Comparison of ENCODE assay signal across 1 cellular context in the genomic region with DNA sequence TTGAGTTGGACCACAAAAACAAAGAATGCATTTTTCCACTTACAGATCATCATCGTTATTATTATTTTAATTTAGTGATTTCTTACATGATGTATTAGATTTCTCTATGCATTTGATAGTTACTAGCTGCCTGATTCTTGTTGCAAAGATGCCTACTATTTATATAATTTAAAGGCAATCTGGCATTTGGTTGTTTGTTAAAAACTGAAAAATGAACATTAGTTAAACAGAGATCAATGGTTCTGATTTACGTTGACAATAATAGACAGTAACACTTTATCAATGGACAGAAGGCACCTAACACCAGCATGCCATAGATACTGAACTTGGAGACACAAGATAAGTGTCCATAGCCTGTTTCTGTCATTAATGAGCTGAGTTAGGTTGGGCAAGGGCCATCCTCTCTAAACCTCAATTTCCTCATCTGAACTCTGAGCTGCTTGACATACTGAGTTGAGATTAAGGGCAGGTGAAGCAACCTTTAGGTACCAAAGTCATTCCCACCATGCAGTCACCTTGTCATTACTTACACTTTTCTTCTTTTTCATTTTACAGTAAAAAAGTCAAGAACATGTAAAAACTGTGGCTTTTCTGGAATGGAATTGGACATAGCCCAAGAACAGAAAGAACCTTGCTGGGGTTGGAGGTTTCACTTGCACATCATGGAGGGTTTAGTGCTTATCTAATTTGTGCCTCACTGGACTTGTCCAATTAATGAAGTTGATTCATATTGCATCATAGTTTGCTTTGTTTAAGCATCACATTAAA.
TF ChIP-seq lines count a peak whose summit lies in the region.

No MANE protein-coding gene starts in this region.

TF ChIP-seq in HepG2, 621 proteins besides CTCF, POLR2A, EP300 and RAD21 (continued from another document and continues in another):
- TF ChIP-seq, protein P1, sequence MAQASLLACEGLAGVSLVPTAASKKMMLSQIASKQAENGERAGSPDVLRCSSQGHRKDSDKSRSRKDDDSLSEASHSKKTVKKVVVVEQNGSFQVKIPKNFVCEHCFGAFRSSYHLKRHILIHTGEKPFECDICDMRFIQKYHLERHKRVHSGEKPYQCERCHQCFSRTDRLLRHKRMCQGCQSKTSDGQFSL (CRISPR knock-in tag; IDR thresholded peaks at IDR 0.05): no peak
- TF ChIP-seq ZNF121 (CRISPR knock-in tag; IDR thresholded peaks at IDR 0.05) (no peak), IRX3 (CRISPR knock-in tag; IDR thresholded peaks at IDR 0.05; ENCODE audit: borderline replicate concordance, low read depth) (no peak), KDM1A (CRISPR knock-in tag; IDR thresholded peaks at IDR 0.05) (peak; percentile 80; the same call in 1 of the 2 replicates), ZNF430 (CRISPR knock-in tag; IDR thresholded peaks at IDR 0.05) (0 out of 2 replicates have a peak, but pooled peaks have one; percentile 58), MIER2 (CRISPR knock-in tag; IDR thresholded peaks at IDR 0.05) (peak; percentile 42; the same call in 1 of the 2 replicates), POLR2AphosphoS2 (IDR thresholded peaks at IDR 0.05; ENCODE audit: low read depth, low read length) (0 out of 2 replicates have a peak, but pooled peaks have one; percentile 38), ZNF883 (CRISPR knock-in tag; IDR thresholded peaks at IDR 0.05; ENCODE audit: not compliant biosample characterization) (no peak), RARG (CRISPR knock-in tag; IDR thresholded peaks at IDR 0.05; ENCODE audit: low read depth) (no peak), EZH2 (conservative IDR thresholded peaks at IDR 0.05; ENCODE audit: low read depth, low read length) (no peak), RXRB (CRISPR knock-in tag; IDR thresholded peaks at IDR 0.05; ENCODE audit: borderline replicate concordance) (peak; percentile 59; the same call in 1 of the 2 replicates), ZNF383 (CRISPR knock-in tag; IDR thresholded peaks at IDR 0.05; ENCODE audit: borderline replicate concordance) (no peak), NR2C2 (CRISPR knock-in tag; IDR thresholded peaks at IDR 0.05; ENCODE audit: borderline replicate concordance) (peak; percentile 60), TCF7L2 (IDR thresholded peaks at IDR 0.05; ENCODE audit: low read depth, low read length) (no peak), ZNF34 (CRISPR knock-in tag; IDR thresholded peaks at IDR 0.05; ENCODE audit: borderline replicate concordance) (no peak), ZNF564 (CRISPR knock-in tag; IDR thresholded peaks at IDR 0.05) (no peak), ZNF382 (CRISPR knock-in tag; IDR thresholded peaks at IDR 0.05; ENCODE audit: borderline replicate concordance) (no peak), ZBTB1 (CRISPR knock-in tag; IDR thresholded peaks at IDR 0.05; ENCODE audit: borderline replicate concordance) (no peak), ZEB1 (IDR thresholded peaks at IDR 0.05; ENCODE audit: insufficient replicate concordance, low read depth) (peak; percentile 52), KAT8 (CRISPR knock-in tag; IDR thresholded peaks at IDR 0.05) (no peak; the same call in 1 of the 2 replicates), SP5 (CRISPR knock-in tag; IDR thresholded peaks at IDR 0.05; ENCODE audit: borderline replicate concordance, low read depth) (0 out of 2 replicates have a peak, but pooled peaks have one; percentile 19), PITX1 (CRISPR knock-in tag; IDR thresholded peaks at IDR 0.05) (peak; percentile 54; the same call in 1 of the 2 replicates), EHMT2 (IDR thresholded peaks at IDR 0.05; ENCODE audit: borderline replicate concordance, low read depth, low read length) (no peak), FOXC1 (CRISPR knock-in tag; IDR thresholded peaks at IDR 0.05; ENCODE audit: borderline replicate concordance) (no peak), ZNF180 (CRISPR knock-in tag; IDR thresholded peaks at IDR 0.05; ENCODE audit: borderline replicate concordance, low read depth) (no peak), CENPT (CRISPR knock-in tag; IDR thresholded peaks at IDR 0.05; ENCODE audit: low read depth) (no peak)
- TF ChIP-seq, protein P2, sequence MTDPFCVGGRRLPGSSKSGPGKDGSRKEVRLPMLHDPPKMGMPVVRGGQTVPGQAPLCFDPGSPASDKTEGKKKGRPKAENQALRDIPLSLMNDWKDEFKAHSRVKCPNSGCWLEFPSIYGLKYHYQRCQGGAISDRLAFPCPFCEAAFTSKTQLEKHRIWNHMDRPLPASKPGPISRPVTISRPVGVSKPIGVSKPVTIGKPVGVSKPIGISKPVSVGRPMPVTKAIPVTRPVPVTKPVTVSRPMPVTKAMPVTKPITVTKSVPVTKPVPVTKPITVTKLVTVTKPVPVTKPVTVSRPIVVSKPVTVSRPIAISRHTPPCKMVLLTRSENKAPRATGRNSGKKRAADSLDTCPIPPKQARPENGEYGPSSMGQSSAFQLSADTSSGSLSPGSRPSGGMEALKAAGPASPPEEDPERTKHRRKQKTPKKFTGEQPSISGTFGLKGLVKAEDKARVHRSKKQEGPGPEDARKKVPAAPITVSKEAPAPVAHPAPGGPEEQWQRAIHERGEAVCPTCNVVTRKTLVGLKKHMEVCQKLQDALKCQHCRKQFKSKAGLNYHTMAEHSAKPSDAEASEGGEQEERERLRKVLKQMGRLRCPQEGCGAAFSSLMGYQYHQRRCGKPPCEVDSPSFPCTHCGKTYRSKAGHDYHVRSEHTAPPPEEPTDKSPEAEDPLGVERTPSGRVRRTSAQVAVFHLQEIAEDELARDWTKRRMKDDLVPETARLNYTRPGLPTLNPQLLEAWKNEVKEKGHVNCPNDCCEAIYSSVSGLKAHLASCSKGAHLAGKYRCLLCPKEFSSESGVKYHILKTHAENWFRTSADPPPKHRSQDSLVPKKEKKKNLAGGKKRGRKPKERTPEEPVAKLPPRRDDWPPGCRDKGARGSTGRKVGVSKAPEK (CRISPR knock-in tag; IDR thresholded peaks at IDR 0.05; ENCODE audit: borderline replicate concordance): no peak
- TF ChIP-seq, protein P3, sequence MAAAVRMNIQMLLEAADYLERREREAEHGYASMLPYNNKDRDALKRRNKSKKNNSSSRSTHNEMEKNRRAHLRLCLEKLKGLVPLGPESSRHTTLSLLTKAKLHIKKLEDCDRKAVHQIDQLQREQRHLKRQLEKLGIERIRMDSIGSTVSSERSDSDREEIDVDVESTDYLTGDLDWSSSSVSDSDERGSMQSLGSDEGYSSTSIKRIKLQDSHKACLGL (CRISPR knock-in tag; IDR thresholded peaks at IDR 0.05): no peak
- TF ChIP-seq, protein P4, sequence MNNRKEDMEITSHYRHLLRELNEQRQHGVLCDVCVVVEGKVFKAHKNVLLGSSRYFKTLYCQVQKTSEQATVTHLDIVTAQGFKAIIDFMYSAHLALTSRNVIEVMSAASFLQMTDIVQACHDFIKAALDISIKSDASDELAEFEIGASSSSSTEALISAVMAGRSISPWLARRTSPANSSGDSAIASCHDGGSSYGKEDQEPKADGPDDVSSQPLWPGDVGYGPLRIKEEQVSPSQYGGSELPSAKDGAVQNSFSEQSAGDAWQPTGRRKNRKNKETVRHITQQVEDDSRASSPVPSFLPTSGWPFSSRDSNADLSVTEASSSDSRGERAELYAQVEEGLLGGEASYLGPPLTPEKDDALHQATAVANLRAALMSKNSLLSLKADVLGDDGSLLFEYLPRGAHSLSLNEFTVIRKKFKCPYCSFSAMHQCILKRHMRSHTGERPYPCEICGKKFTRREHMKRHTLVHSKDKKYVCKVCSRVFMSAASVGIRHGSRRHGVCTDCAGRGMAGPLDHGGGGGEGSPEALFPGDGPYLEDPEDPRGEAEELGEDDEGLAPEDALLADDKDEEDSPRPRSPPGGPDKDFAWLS (CRISPR knock-in tag; IDR thresholded peaks at IDR 0.05; ENCODE audit: borderline replicate concordance): no peak
- TF ChIP-seq, protein P5, sequence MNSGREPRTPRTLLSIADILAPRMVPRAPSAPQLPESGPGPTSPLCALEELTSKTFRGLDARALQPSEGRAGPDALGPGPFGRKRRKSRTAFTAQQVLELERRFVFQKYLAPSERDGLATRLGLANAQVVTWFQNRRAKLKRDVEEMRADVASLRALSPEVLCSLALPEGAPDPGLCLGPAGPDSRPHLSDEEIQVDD (CRISPR knock-in tag; IDR thresholded peaks at IDR 0.05; ENCODE audit: borderline replicate concordance): no peak
- TF ChIP-seq, protein P6, sequence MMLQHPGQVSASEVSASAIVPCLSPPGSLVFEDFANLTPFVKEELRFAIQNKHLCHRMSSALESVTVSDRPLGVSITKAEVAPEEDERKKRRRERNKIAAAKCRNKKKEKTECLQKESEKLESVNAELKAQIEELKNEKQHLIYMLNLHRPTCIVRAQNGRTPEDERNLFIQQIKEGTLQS (CRISPR knock-in tag; IDR thresholded peaks at IDR 0.05): no peak
- TF ChIP-seq, protein P7, sequence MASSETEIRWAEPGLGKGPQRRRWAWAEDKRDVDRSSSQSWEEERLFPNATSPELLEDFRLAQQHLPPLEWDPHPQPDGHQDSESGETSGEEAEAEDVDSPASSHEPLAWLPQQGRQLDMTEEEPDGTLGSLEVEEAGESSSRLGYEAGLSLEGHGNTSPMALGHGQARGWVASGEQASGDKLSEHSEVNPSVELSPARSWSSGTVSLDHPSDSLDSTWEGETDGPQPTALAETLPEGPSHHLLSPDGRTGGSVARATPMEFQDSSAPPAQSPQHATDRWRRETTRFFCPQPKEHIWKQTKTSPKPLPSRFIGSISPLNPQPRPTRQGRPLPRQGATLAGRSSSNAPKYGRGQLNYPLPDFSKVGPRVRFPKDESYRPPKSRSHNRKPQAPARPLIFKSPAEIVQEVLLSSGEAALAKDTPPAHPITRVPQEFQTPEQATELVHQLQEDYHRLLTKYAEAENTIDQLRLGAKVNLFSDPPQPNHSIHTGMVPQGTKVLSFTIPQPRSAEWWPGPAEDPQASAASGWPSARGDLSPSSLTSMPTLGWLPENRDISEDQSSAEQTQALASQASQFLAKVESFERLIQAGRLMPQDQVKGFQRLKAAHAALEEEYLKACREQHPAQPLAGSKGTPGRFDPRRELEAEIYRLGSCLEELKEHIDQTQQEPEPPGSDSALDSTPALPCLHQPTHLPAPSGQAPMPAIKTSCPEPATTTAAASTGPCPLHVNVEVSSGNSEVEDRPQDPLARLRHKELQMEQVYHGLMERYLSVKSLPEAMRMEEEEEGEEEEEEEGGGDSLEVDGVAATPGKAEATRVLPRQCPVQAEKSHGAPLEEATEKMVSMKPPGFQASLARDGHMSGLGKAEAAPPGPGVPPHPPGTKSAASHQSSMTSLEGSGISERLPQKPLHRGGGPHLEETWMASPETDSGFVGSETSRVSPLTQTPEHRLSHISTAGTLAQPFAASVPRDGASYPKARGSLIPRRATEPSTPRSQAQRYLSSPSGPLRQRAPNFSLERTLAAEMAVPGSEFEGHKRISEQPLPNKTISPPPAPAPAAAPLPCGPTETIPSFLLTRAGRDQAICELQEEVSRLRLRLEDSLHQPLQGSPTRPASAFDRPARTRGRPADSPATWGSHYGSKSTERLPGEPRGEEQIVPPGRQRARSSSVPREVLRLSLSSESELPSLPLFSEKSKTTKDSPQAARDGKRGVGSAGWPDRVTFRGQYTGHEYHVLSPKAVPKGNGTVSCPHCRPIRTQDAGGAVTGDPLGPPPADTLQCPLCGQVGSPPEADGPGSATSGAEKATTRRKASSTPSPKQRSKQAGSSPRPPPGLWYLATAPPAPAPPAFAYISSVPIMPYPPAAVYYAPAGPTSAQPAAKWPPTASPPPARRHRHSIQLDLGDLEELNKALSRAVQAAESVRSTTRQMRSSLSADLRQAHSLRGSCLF (CRISPR knock-in tag; IDR thresholded peaks at IDR 0.05; ENCODE audit: borderline replicate concordance): no peak
- TF ChIP-seq, protein P8, sequence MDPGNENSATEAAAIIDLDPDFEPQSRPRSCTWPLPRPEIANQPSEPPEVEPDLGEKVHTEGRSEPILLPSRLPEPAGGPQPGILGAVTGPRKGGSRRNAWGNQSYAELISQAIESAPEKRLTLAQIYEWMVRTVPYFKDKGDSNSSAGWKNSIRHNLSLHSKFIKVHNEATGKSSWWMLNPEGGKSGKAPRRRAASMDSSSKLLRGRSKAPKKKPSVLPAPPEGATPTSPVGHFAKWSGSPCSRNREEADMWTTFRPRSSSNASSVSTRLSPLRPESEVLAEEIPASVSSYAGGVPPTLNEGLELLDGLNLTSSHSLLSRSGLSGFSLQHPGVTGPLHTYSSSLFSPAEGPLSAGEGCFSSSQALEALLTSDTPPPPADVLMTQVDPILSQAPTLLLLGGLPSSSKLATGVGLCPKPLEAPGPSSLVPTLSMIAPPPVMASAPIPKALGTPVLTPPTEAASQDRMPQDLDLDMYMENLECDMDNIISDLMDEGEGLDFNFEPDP (CRISPR knock-in tag; conservative IDR thresholded peaks at IDR 0.05): no peak
- TF ChIP-seq, protein P9, sequence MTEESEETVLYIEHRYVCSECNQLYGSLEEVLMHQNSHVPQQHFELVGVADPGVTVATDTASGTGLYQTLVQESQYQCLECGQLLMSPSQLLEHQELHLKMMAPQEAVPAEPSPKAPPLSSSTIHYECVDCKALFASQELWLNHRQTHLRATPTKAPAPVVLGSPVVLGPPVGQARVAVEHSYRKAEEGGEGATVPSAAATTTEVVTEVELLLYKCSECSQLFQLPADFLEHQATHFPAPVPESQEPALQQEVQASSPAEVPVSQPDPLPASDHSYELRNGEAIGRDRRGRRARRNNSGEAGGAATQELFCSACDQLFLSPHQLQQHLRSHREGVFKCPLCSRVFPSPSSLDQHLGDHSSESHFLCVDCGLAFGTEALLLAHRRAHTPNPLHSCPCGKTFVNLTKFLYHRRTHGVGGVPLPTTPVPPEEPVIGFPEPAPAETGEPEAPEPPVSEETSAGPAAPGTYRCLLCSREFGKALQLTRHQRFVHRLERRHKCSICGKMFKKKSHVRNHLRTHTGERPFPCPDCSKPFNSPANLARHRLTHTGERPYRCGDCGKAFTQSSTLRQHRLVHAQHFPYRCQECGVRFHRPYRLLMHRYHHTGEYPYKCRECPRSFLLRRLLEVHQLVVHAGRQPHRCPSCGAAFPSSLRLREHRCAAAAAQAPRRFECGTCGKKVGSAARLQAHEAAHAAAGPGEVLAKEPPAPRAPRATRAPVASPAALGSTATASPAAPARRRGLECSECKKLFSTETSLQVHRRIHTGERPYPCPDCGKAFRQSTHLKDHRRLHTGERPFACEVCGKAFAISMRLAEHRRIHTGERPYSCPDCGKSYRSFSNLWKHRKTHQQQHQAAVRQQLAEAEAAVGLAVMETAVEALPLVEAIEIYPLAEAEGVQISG (CRISPR knock-in tag; IDR thresholded peaks at IDR 0.05): no peak
